In genomic region chr1:114094675-114095074, GRCh38 we compare ENCODE assay signal across 22 cellular contexts. TPM values are rescaled to one million over a fixed set of nuclear protein-coding genes. Genes with fewer than 3 reads are reported as not detected.
"Had no signal": no experiment of that assay in that cellular context is flagged by ENCODE, and none has a peak within 500 bp of the region (broad histone marks: within the 10 kb centered on the region; RNA-seq: fewer than 3 reads in every experiment).

No MANE protein-coding gene starts in this region.

- H3K4me3 Mint-ChIP-seq: dendritic cell treated with granulocyte-macrophage colony-stimulating factor and Interleukin-4, amounts not matched to agents 40 ng/mL and 50 ng/mL, for 4 days; effector memory CD8-positive, alpha-beta T cell; naive thymus-derived CD4-positive, alpha-beta T cell; neural crest cell; stimulated activated effector memory CD8-positive, alpha-beta T cell treated with anti-CD3 and anti-CD28 coated beads, Interleukin-12 subunit alpha, Interleukin-12 subunit beta, amount 100 ng/mL, for 72 hours; type B pancreatic cell had no signal

- H3K27ac ChIP-seq: epithelial cell of prostate, ovary, suprapubic skin, thyroid gland, vagina had no signal

- DNase-seq: effector memory CD8-positive, alpha-beta T cell; left colon; left ventricle myocardium superior; naive thymus-derived CD4-positive, alpha-beta T cell; nucleus accumbens; ovary; right cardiac atrium; stimulated activated CD4-positive, alpha-beta T cell treated with anti-CD3 and anti-CD28 coated beads, Interleukin-4, amount 100 ng/mL, for 1 hour; stimulated activated CD8-positive, alpha-beta memory T cell treated with anti-CD3 and anti-CD28 coated beads, Interleukin-4, amount 100 ng/mL, for 48 hours; stimulated activated naive CD8-positive, alpha-beta T cell treated with anti-CD3 and anti-CD28 coated beads, Interleukin-15, Interleukin-2, amounts not matched to agents 100 U/mL and 50 U/mL, for 24 hours; thyroid gland had no signal

- H3K4me1 Mint-ChIP-seq: stimulated activated effector memory CD8-positive, alpha-beta T cell treated with anti-CD3 and anti-CD28 coated beads, Interleukin-12 subunit alpha, Interleukin-12 subunit beta, amount 100 ng/mL, for 72 hours had no signal

- ATAC-seq: effector memory CD8-positive, alpha-beta T cell; gastroesophageal sphincter; left colon; left ventricle myocardium superior; naive thymus-derived CD4-positive, alpha-beta T cell; right cardiac atrium; stimulated activated effector memory CD8-positive, alpha-beta T cell treated with anti-CD3 and anti-CD28 coated beads, Interleukin-12 subunit alpha, Interleukin-12 subunit beta, amount 100 ng/mL, for 72 hours; stimulated activated naive CD8-positive, alpha-beta T cell treated with anti-CD3 and anti-CD28 coated beads, Interleukin-15, Interleukin-2, amounts not matched to agents 100 U/mL and 50 U/mL, for 24 hours had no signal

- H3K27me3 ChIP-seq: esophagus muscularis mucosa, gastroesophageal sphincter, ovary, suprapubic skin, thyroid gland, vagina had no signal

- H3K9me3 Mint-ChIP-seq: dendritic cell treated with granulocyte-macrophage colony-stimulating factor and Interleukin-4, amounts not matched to agents 40 ng/mL and 50 ng/mL, for 4 days; effector memory CD8-positive, alpha-beta T cell; naive thymus-derived CD4-positive, alpha-beta T cell; neural crest cell; stimulated activated effector memory CD8-positive, alpha-beta T cell treated with anti-CD3 and anti-CD28 coated beads, Interleukin-12 subunit alpha, Interleukin-12 subunit beta, amount 100 ng/mL, for 72 hours; type B pancreatic cell had no signal

- H3K9me3 ChIP-seq: esophagus muscularis mucosa, gastroesophageal sphincter, ovary, suprapubic skin, thyroid gland, vagina had no signal

- H3K4me1 ChIP-seq: suprapubic skin, thyroid gland, vagina had no signal

- H3K27ac Mint-ChIP-seq: dendritic cell treated with granulocyte-macrophage colony-stimulating factor and Interleukin-4, amounts not matched to agents 40 ng/mL and 50 ng/mL, for 4 days; naive thymus-derived CD4-positive, alpha-beta T cell; stimulated activated effector memory CD8-positive, alpha-beta T cell treated with anti-CD3 and anti-CD28 coated beads, Interleukin-12 subunit alpha, Interleukin-12 subunit beta, amount 100 ng/mL, for 72 hours; type B pancreatic cell had no signal

- H3K4me3 ChIP-seq: esophagus muscularis mucosa, gastroesophageal sphincter, lung, ovary, suprapubic skin, thyroid gland, vagina had no signal

- H3K36me3 Mint-ChIP-seq: naive thymus-derived CD4-positive, alpha-beta T cell; stimulated activated effector memory CD8-positive, alpha-beta T cell treated with anti-CD3 and anti-CD28 coated beads, Interleukin-12 subunit alpha, Interleukin-12 subunit beta, amount 100 ng/mL, for 72 hours; type B pancreatic cell had no signal

- H3K36me3 ChIP-seq: esophagus muscularis mucosa, gastroesophageal sphincter, ovary, suprapubic skin, thyroid gland, vagina had no signal

RNA-seq across cellular contexts. Expression of gene SYT6, which starts 59.0 kb away (rescaled TPM):
- total RNA-seq: kidney epithelial cell; left ventricle myocardium superior; naive thymus-derived CD4-positive, alpha-beta T cell; right cardiac atrium; vagina had no signal
- polyA plus RNA-seq: naive thymus-derived CD4-positive, alpha-beta T cell; right cardiac atrium had no signal
